In the genomic region with DNA sequence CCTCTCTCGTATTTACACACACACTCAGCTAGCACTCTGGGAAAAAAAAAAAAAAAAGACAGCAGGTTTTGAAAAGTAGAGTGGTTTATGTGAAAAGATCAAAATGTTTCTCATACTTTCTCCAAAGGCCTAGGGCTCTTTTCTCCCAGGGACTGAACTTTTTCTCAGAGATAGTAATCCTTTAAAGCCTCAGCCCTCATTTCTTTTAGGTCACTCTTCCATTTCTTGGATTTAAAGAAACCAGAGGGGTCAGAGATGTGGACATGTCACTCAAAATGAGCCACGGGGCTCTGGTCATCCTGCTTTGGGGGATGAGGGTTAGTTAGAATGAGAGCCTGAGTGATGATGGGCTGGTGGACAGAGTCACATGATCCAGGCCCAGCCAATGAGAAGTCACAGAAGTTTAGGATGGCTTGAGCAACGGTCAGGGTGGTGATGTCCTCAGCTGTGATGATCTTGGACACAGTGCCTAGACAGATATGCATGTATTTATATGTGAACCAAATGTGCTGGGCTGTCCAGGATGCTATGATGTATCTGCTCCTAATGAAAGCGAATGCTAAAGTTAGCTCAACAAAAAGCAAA, we compare ENCODE assay signal across 15 cellular contexts. TPM values are rescaled to one million over a fixed set of nuclear protein-coding genes. Genes with fewer than 3 reads are reported as not detected.
DNase-seq lines count a peak whose midpoint lies in the region; ATAC-seq and TF ChIP-seq lines count a peak whose summit lies in the region.
"Had no signal": no experiment of that assay in that cellular context is flagged by ENCODE, and none has a peak within 500 bp of the region (broad histone marks: within the 10 kb centered on the region; RNA-seq: fewer than 3 reads in every experiment).

No MANE protein-coding gene starts in this region.

- H3K4me3 Mint-ChIP-seq in HFFc6 = peak overlapping the region; percentile 84; the same call in 1 of the 2 replicates
- H3K4me3 Mint-ChIP-seq in neural crest cell = no peak overlapping the region
- H3K4me3 Mint-ChIP-seq: memory B cell had no signal

- no TSS peak for BruUV-seq in PC-9 (replicated peaks; lab: Mats Ljungman, UMichigan)

- CTCF ChIA-PET in PC-9 (lab: Charles Lee) = no interaction called here

- no peaks in the 10 kb centered on the region for H4K20me1 ChIP-seq in PC-9 (ENCODE audit: insufficient read depth)

- no peaks in the 10 kb centered on the region for H3K36me3 Mint-ChIP-seq in HFFc6 (ENCODE audit: low read depth)
- no peaks in the 10 kb centered on the region for H3K36me3 Mint-ChIP-seq in neural crest cell (ENCODE audit: low read depth)
- H3K36me3 Mint-ChIP-seq: memory B cell had no signal

- POLR2A ChIA-PET in PC-9 (lab: Charles Lee; ENCODE audit: unreplicated experiment) = no interaction called here

- no peak overlapping the region for H3K27ac ChIP-seq in PC-9

- intact Hi-C loops in PC-9 (cut with micrococcal nuclease; ENCODE audit: unreplicated experiment) = no loop called here

- no peaks in the 10 kb centered on the region for H3K9me3 Mint-ChIP-seq in HFFc6
- H3K9me3 Mint-ChIP-seq in neural crest cell = no peaks in the 10 kb centered on the region
- H3K9me3 Mint-ChIP-seq: CD4-positive, alpha-beta T cell; memory B cell had no signal

- H3K27me3 Mint-ChIP-seq in HFFc6 (ENCODE audit: insufficient read depth) (peaks cover 5% of the 10 kb centered on the region; the same call in 1 of the 2 replicates), neural crest cell (ENCODE audit: low read depth) (no peaks in the 10 kb centered on the region)
- H3K27me3 Mint-ChIP-seq: CD4-positive, alpha-beta T cell had no signal

- no peaks in the 10 kb centered on the region for H3K27me3 ChIP-seq in PC-9 (ENCODE audit: insufficient read depth, low read depth)

- TF ChIP-seq CTCF in HFFc6 (IDR thresholded peaks at IDR 0.05) = no peak
- no peak for TF ChIP-seq CTCF in cardiac fibroblast (IDR thresholded peaks at IDR 0.05; ENCODE audit: low read depth, low read length)
- no peak for TF ChIP-seq CTCF in neural crest cell (conservative IDR thresholded peaks at IDR 0.05)
- TF ChIP-seq CTCF in PC-9 (conservative IDR thresholded peaks at IDR 0.05) = no peak

- DNase-seq in EH (ENCODE audit: low read depth) = peak; percentile 59
- DNase-seq in HFFc6 = peak; percentile 21
- DNase-seq in cardiac fibroblast (ENCODE audit: low read depth in 2 of 2) = peak; percentile 6 to 17
- no peak for DNase-seq in neural crest cell (ENCODE audit: low read depth, low spot score)
- no peak for DNase-seq in PC-9
- no peak for DNase-seq in anterior cingulate cortex (lab: John Stamatoyannopoulos, UW)
- DNase-seq: activated effector memory CD4-positive, alpha-beta T cell treated with anti-CD3 and anti-CD28 coated beads, Interleukin-2, amount 50 U/mL, for 16 hours; CD4-positive, alpha-beta T cell; effector CD8-positive, alpha-beta T cell; NCI-H1417 treated with DMSO at 0.1 percent for 48 hours; NCI-H226; nucleus accumbens; SIG-M5 had no signal

- no peaks in the 10 kb centered on the region for H3K79me2 ChIP-seq in PC-9 (ENCODE audit: low read depth)

- no peak overlapping the region for H3K4me3 ChIP-seq in cardiac fibroblast (replicated peaks in 1 of 2; ENCODE audit: low read depth in 2 of 2, low read length in 2 of 2)
- H3K4me3 ChIP-seq in PC-9 = no peak overlapping the region

- no peaks in the 10 kb centered on the region for H3K9me2 ChIP-seq in PC-9 (ENCODE audit: insufficient read depth)

- no peak overlapping the region for H2AFZ ChIP-seq in PC-9

- H3F3A ChIP-seq in PC-9 (ENCODE audit: insufficient read depth, low read depth) = no peaks in the 10 kb centered on the region

- ATAC-seq in HG02938 (IDR thresholded peaks at IDR 0.05; ENCODE audit: unreplicated experiment) = no peak

- H3K27ac Mint-ChIP-seq in HFFc6 = no peak overlapping the region; the same call in 1 of the 2 replicates
- H3K27ac Mint-ChIP-seq in neural crest cell (ENCODE audit: unreplicated experiment) = peak overlapping the region; percentile 50
- H3K27ac Mint-ChIP-seq: CD4-positive, alpha-beta T cell; memory B cell had no signal

- no peak overlapping the region for H3K4me2 ChIP-seq in PC-9

- H3K4me1 Mint-ChIP-seq in HFFc6 (ENCODE audit: low read depth) (peaks cover 21% of the 10 kb centered on the region), neural crest cell (peaks cover 27% of the 10 kb centered on the region)

- no peaks in the 10 kb centered on the region for H3K9me3 ChIP-seq in PC-9 (ENCODE audit: insufficient read depth, low read depth)

- no peaks in the 10 kb centered on the region for H3K4me1 ChIP-seq in PC-9 (replicated peaks; ENCODE audit: insufficient read depth)

- H3K36me3 ChIP-seq in PC-9 (ENCODE audit: low read depth) = no peaks in the 10 kb centered on the region

RNA-seq across cellular contexts. Expression of gene AXIN2, which starts 33.7 kb away (rescaled TPM):
- under 1 TPM; 0.17 to 0.57 (median 0.39) TPM for total RNA-seq in HFFc6 (2021; fragmentation: NEBNext Ultra II Directional; extraction: Animal tissue kit (Norgen Biotek cat#: 25700))
- total RNA-seq in neural crest cell (66.5 and 68.5 TPM in 2 replicates), PC-9 (2021) (0.24 and 0.78 TPM in 2 replicates)

Comparison
In these comparisons a context has a peak if more than half of its experiments do, and no peak if none do; other contexts are left out.
1. DNase-seq: peak in EH (single experiment), HFFc6 (single experiment) and cardiac fibroblast (2 of 2); none in neural crest cell (single experiment), PC-9 (0 of 2) and anterior cingulate cortex (0 of 58).
2. RNA of gene AXIN2, which starts 33.7 kb away (total RNA-seq): 66.5 to 68.5 TPM in neural crest cell; 0.17 to 0.57 TPM in HFFc6 and 0.24 to 0.78 TPM in PC-9; every median in the first group is over 10 times any median in the second.